ENCODE assay signal across 7 cellular contexts in the genomic region with DNA sequence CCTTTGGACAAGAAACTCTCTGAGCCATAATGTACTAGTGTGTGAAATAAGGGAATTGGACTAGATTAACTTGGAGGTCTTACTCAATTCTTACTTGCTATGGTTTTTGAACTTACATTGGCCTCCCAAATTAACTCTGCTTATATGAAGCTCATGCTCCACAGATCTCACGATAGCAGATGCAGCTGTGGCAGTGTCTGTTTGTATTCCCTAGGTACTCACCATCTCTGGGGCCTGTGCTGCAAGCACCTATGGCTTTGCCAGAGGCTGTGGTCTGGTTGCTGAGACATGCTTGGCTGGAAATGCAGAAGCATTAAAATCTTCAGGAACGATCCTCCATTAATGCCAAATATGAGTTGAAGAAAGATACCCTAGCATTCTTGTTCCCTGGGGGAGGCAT.
"Had no signal": no experiment of that assay in that cellular context is flagged by ENCODE, and none has a peak within 500 bp of the region (broad histone marks: within the 10 kb centered on the region; RNA-seq: fewer than 3 reads in every experiment).

No MANE protein-coding gene starts in this region.

- H3K4me3 ChIP-seq: GM12878 had no signal

- FAIRE-seq: G401.6, GM12878, GM12891, GM18507, GM19239 had no signal

- DNase-seq: GDM1, GF-D8 had no signal
